In the genomic region with DNA sequence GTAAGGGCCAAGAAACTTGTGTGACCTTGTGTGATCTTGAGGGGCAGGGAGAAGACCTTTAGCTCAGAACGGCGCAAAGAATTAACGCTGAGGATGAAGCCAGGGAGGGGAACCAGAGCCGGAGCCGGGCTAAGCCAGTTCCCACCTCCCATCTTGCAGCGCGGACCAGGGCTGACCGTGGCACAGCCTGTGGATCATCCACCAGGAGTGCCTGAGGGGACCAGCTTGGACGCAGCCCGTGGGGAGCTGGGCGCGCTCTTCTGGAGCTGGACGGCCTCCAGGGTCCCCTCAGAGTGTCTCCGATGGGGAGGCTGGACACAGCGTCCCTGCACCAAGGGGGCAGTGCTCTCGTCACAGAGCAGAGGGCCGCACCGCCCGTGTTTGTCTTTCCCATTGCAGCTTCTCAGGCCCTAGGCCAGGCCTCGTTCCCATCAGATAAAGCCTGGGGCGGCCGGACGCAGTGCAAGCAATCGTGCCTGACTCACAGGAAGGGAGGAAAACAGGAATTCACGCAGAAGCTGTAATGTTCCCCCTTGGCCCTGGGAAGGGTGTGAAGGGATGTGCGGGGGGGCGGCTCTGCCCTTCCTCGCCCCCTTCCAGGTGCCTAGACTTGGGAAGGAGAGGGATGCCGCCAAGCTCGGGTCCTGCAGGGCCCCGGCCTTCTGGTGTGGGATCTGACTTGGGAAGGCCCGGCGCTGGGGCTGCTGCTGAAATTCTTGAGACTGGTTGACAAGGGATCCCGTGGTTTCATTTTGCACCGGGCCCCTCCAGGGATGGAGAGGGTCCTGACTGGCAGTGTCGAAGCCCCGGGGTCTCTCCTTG, we compare ENCODE assay signal across 1 cellular context.
TF ChIP-seq lines count a peak whose summit lies in the region.

No MANE protein-coding gene starts in this region.

TF ChIP-seq in HepG2, 621 proteins besides CTCF, POLR2A, EP300 and RAD21 (continued from another document and continues in another):
- TF ChIP-seq FOXP4 (CRISPR knock-in tag; IDR thresholded peaks at IDR 0.05) = peak; percentile 93
- 0 out of 2 replicates have a peak, but pooled peaks have one; percentile 39 for TF ChIP-seq ZSCAN9 (CRISPR knock-in tag; IDR thresholded peaks at IDR 0.05; ENCODE audit: borderline replicate concordance)
- peak; percentile 29; the same call in 1 of the 2 replicates for TF ChIP-seq NR1H2 (CRISPR knock-in tag; IDR thresholded peaks at IDR 0.05; ENCODE audit: borderline replicate concordance, low read depth)
- TF ChIP-seq ZNF609 (CRISPR knock-in tag; IDR thresholded peaks at IDR 0.05; ENCODE audit: borderline replicate concordance) = peak; percentile 62
- peak; percentile 56 for TF ChIP-seq KAT8 (CRISPR knock-in tag; IDR thresholded peaks at IDR 0.05)
- 0 out of 2 replicates have a peak, but pooled peaks have one; percentile 66 for TF ChIP-seq ZFP37 (CRISPR knock-in tag; IDR thresholded peaks at IDR 0.05; ENCODE audit: borderline replicate concordance)
- TF ChIP-seq DR1 (CRISPR knock-in tag; IDR thresholded peaks at IDR 0.05) = peak; percentile 50; the same call in 1 of the 2 replicates
- TF ChIP-seq ZNF724P (CRISPR knock-in tag; IDR thresholded peaks at IDR 0.05; ENCODE audit: borderline replicate concordance) = 0 out of 2 replicates have a peak, but pooled peaks have one; percentile 39
- TF ChIP-seq ZFP36L1 (CRISPR knock-in tag; IDR thresholded peaks at IDR 0.05) = 0 out of 2 replicates have a peak, but pooled peaks have one; percentile 11
- TF ChIP-seq GABPB1 (CRISPR knock-in tag; IDR thresholded peaks at IDR 0.05) = peak; percentile 70
- TF ChIP-seq, protein P1, sequence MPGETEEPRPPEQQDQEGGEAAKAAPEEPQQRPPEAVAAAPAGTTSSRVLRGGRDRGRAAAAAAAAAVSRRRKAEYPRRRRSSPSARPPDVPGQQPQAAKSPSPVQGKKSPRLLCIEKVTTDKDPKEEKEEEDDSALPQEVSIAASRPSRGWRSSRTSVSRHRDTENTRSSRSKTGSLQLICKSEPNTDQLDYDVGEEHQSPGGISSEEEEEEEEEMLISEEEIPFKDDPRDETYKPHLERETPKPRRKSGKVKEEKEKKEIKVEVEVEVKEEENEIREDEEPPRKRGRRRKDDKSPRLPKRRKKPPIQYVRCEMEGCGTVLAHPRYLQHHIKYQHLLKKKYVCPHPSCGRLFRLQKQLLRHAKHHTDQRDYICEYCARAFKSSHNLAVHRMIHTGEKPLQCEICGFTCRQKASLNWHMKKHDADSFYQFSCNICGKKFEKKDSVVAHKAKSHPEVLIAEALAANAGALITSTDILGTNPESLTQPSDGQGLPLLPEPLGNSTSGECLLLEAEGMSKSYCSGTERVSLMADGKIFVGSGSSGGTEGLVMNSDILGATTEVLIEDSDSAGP (CRISPR knock-in tag; IDR thresholded peaks at IDR 0.05; ENCODE audit: borderline replicate concordance) = peak; percentile 60; the same call in 1 of the 2 replicates
- TF ChIP-seq, protein P2, sequence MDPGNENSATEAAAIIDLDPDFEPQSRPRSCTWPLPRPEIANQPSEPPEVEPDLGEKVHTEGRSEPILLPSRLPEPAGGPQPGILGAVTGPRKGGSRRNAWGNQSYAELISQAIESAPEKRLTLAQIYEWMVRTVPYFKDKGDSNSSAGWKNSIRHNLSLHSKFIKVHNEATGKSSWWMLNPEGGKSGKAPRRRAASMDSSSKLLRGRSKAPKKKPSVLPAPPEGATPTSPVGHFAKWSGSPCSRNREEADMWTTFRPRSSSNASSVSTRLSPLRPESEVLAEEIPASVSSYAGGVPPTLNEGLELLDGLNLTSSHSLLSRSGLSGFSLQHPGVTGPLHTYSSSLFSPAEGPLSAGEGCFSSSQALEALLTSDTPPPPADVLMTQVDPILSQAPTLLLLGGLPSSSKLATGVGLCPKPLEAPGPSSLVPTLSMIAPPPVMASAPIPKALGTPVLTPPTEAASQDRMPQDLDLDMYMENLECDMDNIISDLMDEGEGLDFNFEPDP (CRISPR knock-in tag; conservative IDR thresholded peaks at IDR 0.05) = 0 out of 2 replicates have a peak, but pooled peaks have one; percentile 78
- TF ChIP-seq ZNF331 (CRISPR knock-in tag; IDR thresholded peaks at IDR 0.05) = peak; percentile 35; the same call in 1 of the 2 replicates
- TF ChIP-seq ZSCAN25 (CRISPR knock-in tag; IDR thresholded peaks at IDR 0.05) = peak; percentile 57; the same call in 1 of the 2 replicates
- peak; percentile 50; the same call in 1 of the 2 replicates for TF ChIP-seq FOXJ3 (CRISPR knock-in tag; IDR thresholded peaks at IDR 0.05; ENCODE audit: borderline replicate concordance)
- TF ChIP-seq HMGXB4 (CRISPR knock-in tag; IDR thresholded peaks at IDR 0.05; ENCODE audit: borderline replicate concordance in 1 of 2, low read depth in 1 of 2) = peak; percentile 74 to 76; a peak in 3 of 4 replicates
- TF ChIP-seq, protein P3, sequence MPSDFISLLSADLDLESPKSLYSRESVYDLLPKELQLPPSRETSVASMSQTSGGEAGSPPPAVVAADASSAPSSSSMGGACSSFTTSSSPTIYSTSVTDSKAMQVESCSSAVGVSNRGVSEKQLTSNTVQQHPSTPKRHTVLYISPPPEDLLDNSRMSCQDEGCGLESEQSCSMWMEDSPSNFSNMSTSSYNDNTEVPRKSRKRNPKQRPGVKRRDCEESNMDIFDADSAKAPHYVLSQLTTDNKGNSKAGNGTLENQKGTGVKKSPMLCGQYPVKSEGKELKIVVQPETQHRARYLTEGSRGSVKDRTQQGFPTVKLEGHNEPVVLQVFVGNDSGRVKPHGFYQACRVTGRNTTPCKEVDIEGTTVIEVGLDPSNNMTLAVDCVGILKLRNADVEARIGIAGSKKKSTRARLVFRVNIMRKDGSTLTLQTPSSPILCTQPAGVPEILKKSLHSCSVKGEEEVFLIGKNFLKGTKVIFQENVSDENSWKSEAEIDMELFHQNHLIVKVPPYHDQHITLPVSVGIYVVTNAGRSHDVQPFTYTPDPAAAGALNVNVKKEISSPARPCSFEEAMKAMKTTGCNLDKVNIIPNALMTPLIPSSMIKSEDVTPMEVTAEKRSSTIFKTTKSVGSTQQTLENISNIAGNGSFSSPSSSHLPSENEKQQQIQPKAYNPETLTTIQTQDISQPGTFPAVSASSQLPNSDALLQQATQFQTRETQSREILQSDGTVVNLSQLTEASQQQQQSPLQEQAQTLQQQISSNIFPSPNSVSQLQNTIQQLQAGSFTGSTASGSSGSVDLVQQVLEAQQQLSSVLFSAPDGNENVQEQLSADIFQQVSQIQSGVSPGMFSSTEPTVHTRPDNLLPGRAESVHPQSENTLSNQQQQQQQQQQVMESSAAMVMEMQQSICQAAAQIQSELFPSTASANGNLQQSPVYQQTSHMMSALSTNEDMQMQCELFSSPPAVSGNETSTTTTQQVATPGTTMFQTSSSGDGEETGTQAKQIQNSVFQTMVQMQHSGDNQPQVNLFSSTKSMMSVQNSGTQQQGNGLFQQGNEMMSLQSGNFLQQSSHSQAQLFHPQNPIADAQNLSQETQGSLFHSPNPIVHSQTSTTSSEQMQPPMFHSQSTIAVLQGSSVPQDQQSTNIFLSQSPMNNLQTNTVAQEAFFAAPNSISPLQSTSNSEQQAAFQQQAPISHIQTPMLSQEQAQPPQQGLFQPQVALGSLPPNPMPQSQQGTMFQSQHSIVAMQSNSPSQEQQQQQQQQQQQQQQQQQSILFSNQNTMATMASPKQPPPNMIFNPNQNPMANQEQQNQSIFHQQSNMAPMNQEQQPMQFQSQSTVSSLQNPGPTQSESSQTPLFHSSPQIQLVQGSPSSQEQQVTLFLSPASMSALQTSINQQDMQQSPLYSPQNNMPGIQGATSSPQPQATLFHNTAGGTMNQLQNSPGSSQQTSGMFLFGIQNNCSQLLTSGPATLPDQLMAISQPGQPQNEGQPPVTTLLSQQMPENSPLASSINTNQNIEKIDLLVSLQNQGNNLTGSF (CRISPR knock-in tag; IDR thresholded peaks at IDR 0.05) = peak; percentile 52; the same call in 1 of the 2 replicates
- TF ChIP-seq TARDBP (CRISPR knock-in tag; IDR thresholded peaks at IDR 0.05) = peak; percentile 55; the same call in 1 of the 2 replicates
- peak; percentile 80; the same call in 1 of the 2 replicates for TF ChIP-seq MTA1 (CRISPR knock-in tag; IDR thresholded peaks at IDR 0.05; ENCODE audit: borderline replicate concordance)
- TF ChIP-seq JUN (CRISPR knock-in tag; IDR thresholded peaks at IDR 0.05) = 0 out of 2 replicates have a peak, but pooled peaks have one; percentile 31
- TF ChIP-seq NKX3-1 (CRISPR knock-in tag; IDR thresholded peaks at IDR 0.05) = 0 out of 2 replicates have a peak, but pooled peaks have one; percentile 19
- TF ChIP-seq YEATS2 (CRISPR knock-in tag; IDR thresholded peaks at IDR 0.05; ENCODE audit: borderline replicate concordance) = peak; percentile 65; the same call in 1 of the 2 replicates
- peak; percentile 70; the same call in 1 of the 2 replicates for TF ChIP-seq ZNF772 (CRISPR knock-in tag; IDR thresholded peaks at IDR 0.05)
- TF ChIP-seq ARHGAP35 (CRISPR knock-in tag; IDR thresholded peaks at IDR 0.05; ENCODE audit: borderline replicate concordance) = 0 out of 2 replicates have a peak, but pooled peaks have one; percentile 87
- 0 out of 2 replicates have a peak, but pooled peaks have one; percentile 45 for TF ChIP-seq NRL (CRISPR knock-in tag; IDR thresholded peaks at IDR 0.05; ENCODE audit: borderline replicate concordance)
- TF ChIP-seq ERF (CRISPR knock-in tag; IDR thresholded peaks at IDR 0.05) = peak; percentile 43; the same call in 1 of the 2 replicates
- peak; percentile 66 for TF ChIP-seq PAXIP1 (CRISPR knock-in tag; conservative IDR thresholded peaks at IDR 0.05)
- TF ChIP-seq GATAD2A (CRISPR knock-in tag; IDR thresholded peaks at IDR 0.05) = peak; percentile 72
